9 cellular contexts compared by ENCODE assay signal in genomic region chr3:140863481-140864084, GRCh38.
DNase-seq lines count a peak whose midpoint lies in the region; ATAC-seq, FAIRE-seq and TF ChIP-seq lines count a peak whose summit lies in the region.
"Had no signal": no experiment of that assay in that cellular context is flagged by ENCODE, and none has a peak within 500 bp of the region (broad histone marks: within the 10 kb centered on the region; RNA-seq: fewer than 3 reads in every experiment).

No MANE protein-coding gene starts in this region.

- no peaks in the 10 kb centered on the region for H3K36me3 Mint-ChIP-seq in GM23338 (ENCODE audit: low read depth)
- no peaks in the 10 kb centered on the region for H3K36me3 Mint-ChIP-seq in effector memory CD8-positive, alpha-beta T cell (ENCODE audit: insufficient read depth)
- H3K36me3 Mint-ChIP-seq in mesothelial cell of epicardium = no peaks in the 10 kb centered on the region

- ATAC-seq in GM23338 (peak; percentile 89), GM18517 (IDR thresholded peaks at IDR 0.05; ENCODE audit: unreplicated experiment) (no peak)
- no peak for ATAC-seq in effector memory CD8-positive, alpha-beta T cell (replicated peaks)

- H3K9me2 ChIP-seq in GM23338 (ENCODE audit: insufficient read depth) = no peaks in the 10 kb centered on the region

- H3K27me3 Mint-ChIP-seq in GM23338 (ENCODE audit: insufficient read depth, low read depth, poor library complexity) (peaks cover 3% of the 10 kb centered on the region), mesothelial cell of epicardium (ENCODE audit: low read depth) (peaks cover 4% of the 10 kb centered on the region)
- H3K27me3 Mint-ChIP-seq in effector memory CD8-positive, alpha-beta T cell = peaks cover 24 to 35% of the 10 kb centered on the region in 2 donors

- H3K27ac Mint-ChIP-seq in GM23338 (no peak overlapping the region), mesothelial cell of epicardium (no peak overlapping the region)
- H3K27ac Mint-ChIP-seq in effector memory CD8-positive, alpha-beta T cell = no peak overlapping the region
- H3K27ac Mint-ChIP-seq: T-helper 1 cell treated with Interleukin-12 subunit alpha and Interleukin-12 subunit beta and Interleukin-4 antibody, amounts not matched to agents 30 μg/mL and 1 μg/mL, for 36 hours had no signal

- WGBS in transverse colon (ENCODE audit: low coverage in 1 of 2), 2 donors = 8 to 11% methylated on average over 6 of the region's 6 CpGs

- TF ChIP-seq POLR2A in transverse colon (IDR thresholded peaks at IDR 0.05) = no peak

- H2AFZ ChIP-seq in GM23338 = peak overlapping the region; percentile 90; the same call in 1 of the 2 replicates

- H3F3A ChIP-seq in GM23338 (replicated peaks; ENCODE audit: low read depth) = no peaks in the 10 kb centered on the region

- no peaks in the 10 kb centered on the region for H4K20me1 ChIP-seq in GM23338 (replicated peaks; ENCODE audit: insufficient read depth)

- H3K27me3 ChIP-seq in GM23338 (ENCODE audit: insufficient read depth) (no peaks in the 10 kb centered on the region), transverse colon (no peaks in the 10 kb centered on the region)

- no peak for TF ChIP-seq EP300 in transverse colon (IDR thresholded peaks at IDR 0.05; ENCODE audit: low read depth)

- in situ Hi-C loops in transverse colon (cut with MboI; ENCODE audit: low pct_ligation_motif_present in 1 of 4, low pct_unique_long_range_greater_than_20kb in 1 of 4, low sequenced_read_pairs in 3 of 4) = loop anchor here in 2 of 4 donors (25.0 kb wide), 1 partner anchor 1426 kb away; no protein-coding TSS in a partner anchor

- H3K36me3 ChIP-seq in GM23338 (ENCODE audit: insufficient read depth) = no peaks in the 10 kb centered on the region
- H3K36me3 ChIP-seq in transverse colon = no peaks in the 10 kb centered on the region

- H3K4me1 Mint-ChIP-seq in GM23338 (peaks cover 5% of the 10 kb centered on the region; the same call in 1 of the 3 replicates), mesothelial cell of epicardium (no peaks in the 10 kb centered on the region)
- peaks cover 0 to 4% of the 10 kb centered on the region in 2 donors for H3K4me1 Mint-ChIP-seq in effector memory CD8-positive, alpha-beta T cell (ENCODE audit: low read depth in 2 of 2)

- peaks cover 10% of the 10 kb centered on the region; the same call in 1 of the 2 replicates for H3K4me1 ChIP-seq in GM23338 (ENCODE audit: insufficient read depth)
- H3K4me1 ChIP-seq in transverse colon = no peaks in the 10 kb centered on the region

- H3K4me3 ChIP-seq in GM23338 (no peak overlapping the region), transverse colon (no peak overlapping the region)

- FAIRE-seq in TTC549 (lab: Jason Lieb, UNC) = peak; percentile 80

- no peaks in the 10 kb centered on the region for H3K79me2 ChIP-seq in GM23338 (replicated peaks; ENCODE audit: insufficient read depth)

- H3K4me2 ChIP-seq in GM23338 = no peak overlapping the region

- no peak overlapping the region for H3K4me3 Mint-ChIP-seq in GM23338
- no peak overlapping the region for H3K4me3 Mint-ChIP-seq in effector memory CD8-positive, alpha-beta T cell
- no peak overlapping the region for H3K4me3 Mint-ChIP-seq in mesothelial cell of epicardium
- H3K4me3 Mint-ChIP-seq: T-helper 1 cell treated with Interleukin-12 subunit alpha and Interleukin-12 subunit beta and Interleukin-4 antibody, amounts not matched to agents 30 μg/mL and 1 μg/mL, for 36 hours had no signal

- TF ChIP-seq CTCF in GM23338 (conservative IDR thresholded peaks at IDR 0.05; ENCODE audit: low read depth in 2 of 2) (peak; percentile 67 to 71), mesothelial cell of epicardium (IDR thresholded peaks at IDR 0.05; ENCODE audit: unreplicated experiment) (peak; percentile 86), transverse colon (IDR thresholded peaks at IDR 0.05) (peak; percentile 38 to 54 (median 44))

- intact Hi-C loops in transverse colon (cut with DNase I; ENCODE audit: low total_unique reads) = no loop called here

- H3K27ac ChIP-seq in GM23338 (ENCODE audit: low read depth) = no peak overlapping the region
- H3K27ac ChIP-seq in transverse colon = no peak overlapping the region

- H3K9me3 Mint-ChIP-seq in GM23338 (no peaks in the 10 kb centered on the region; the same call in 2 of the 3 replicates), mesothelial cell of epicardium (peaks cover 27% of the 10 kb centered on the region)
- no peaks in the 10 kb centered on the region for H3K9me3 Mint-ChIP-seq in effector memory CD8-positive, alpha-beta T cell
- H3K9me3 Mint-ChIP-seq: T-helper 1 cell treated with Interleukin-12 subunit alpha and Interleukin-12 subunit beta and Interleukin-4 antibody, amounts not matched to agents 30 μg/mL and 1 μg/mL, for 36 hours had no signal

- peaks cover 0 to 3% of the 10 kb centered on the region in 2 donors for H3K9me3 ChIP-seq in transverse colon

- peak; percentile 87 for DNase-seq in COR-L47 (lab: John Stamatoyannopoulos, UW)
- peak; percentile 87 for DNase-seq in GM23338 (ENCODE audit: low spot score)
- DNase-seq in NCI-H1930 (lab: John Stamatoyannopoulos, UW) = peak; percentile 4 to 70
- peak; percentile 3 to 21 (median 5) for DNase-seq in effector memory CD8-positive, alpha-beta T cell
- peak; percentile 38 to 66 for DNase-seq in mesothelial cell of epicardium (ENCODE audit: low spot score in 2 of 2, unreplicated experiment in 2 of 2)
- DNase-seq in transverse colon = peak; percentile 42

TF ChIP-seq in GM23338, 12 proteins besides CTCF, POLR2A, EP300 and RAD21 (continues in another document):
- TF ChIP-seq JUNB (IDR thresholded peaks at IDR 0.05; ENCODE audit: unreplicated experiment) (no peak), ETS1 (IDR thresholded peaks at IDR 0.05) (no peak), ZNF114 (CRISPR knock-in tag; IDR thresholded peaks at IDR 0.05) (no peak), EZH2phosphoT487 (IDR thresholded peaks at IDR 0.05; ENCODE audit: unreplicated experiment) (no peak), ZNF462 (CRISPR knock-in tag; IDR thresholded peaks at IDR 0.05) (no peak)

Comparison
In these comparisons a context has a peak if more than half of its experiments do, and no peak if none do; other contexts are left out.
1. DNase-seq: peak in every context shown above with its lines; median percentile 87 in COR-L47; 87 in GM23338; 52 in mesothelial cell of epicardium; 42 in transverse colon; 37 in NCI-H1930; 5 in effector memory CD8-positive, alpha-beta T cell.